8 cellular contexts compared by ENCODE assay signal in the genomic region with DNA sequence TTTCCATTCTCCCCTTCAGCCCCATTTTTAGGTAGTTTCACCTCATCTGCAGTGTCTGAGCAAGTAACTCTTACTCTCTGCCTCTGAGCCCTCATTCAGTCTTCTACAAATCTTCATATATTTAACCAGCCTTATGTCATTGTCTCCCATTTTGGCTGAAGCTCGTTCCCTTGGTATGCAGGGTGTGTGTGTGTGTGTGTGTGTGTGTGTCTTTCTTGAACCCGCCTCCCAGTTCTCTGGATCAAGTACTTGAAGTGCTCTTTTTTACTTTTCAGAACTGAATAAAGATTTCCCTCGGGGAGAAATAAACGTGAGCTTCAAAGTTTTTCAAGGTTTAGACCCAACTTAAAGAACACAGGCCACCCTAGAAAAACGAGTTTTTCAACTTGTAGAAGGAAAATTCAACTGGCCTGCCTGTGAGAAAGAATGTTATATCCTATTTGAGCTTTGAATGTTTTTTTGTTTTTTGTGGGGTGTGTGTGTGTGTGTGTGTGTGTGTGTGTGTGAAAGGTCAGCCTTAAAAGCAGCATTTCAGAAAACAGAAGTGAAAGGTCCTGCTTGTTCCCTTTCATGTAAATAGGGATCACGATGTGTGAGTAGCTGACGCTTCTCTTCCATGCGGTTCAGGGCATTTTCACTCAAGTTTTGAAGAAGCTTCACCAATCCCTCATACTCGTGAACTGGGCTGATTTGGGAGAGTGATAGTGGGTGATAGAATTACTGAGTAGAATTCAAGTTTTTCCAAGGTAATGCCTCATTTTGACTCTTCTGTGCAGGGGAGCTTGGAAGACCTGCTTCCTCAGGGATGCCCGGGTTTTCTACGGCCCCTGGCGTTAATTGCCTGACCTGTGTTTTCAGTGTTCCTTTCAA. TPM values are rescaled to one million over a fixed set of nuclear protein-coding genes. Genes with fewer than 3 reads are reported as not detected.
A peak's percentile ranks its signal among the peaks of the same experiment; 100 is the strongest.
DNase-seq lines count a peak whose midpoint lies in the region; ATAC-seq, FAIRE-seq and TF ChIP-seq lines count a peak whose summit lies in the region.

No MANE protein-coding gene starts in this region.

- peak overlapping the region; percentile 71 for H3K27ac Mint-ChIP-seq in astrocyte (ENCODE audit: unreplicated experiment)

- H3K36me3 ChIP-seq in astrocyte (ENCODE audit: insufficient read depth, low read length) (peaks cover 32% of the 10 kb centered on the region), mesenchymal stem cell (ENCODE audit: control insufficient read depth in 1 of 2, insufficient read depth in 2 of 2, low read depth in 1 of 2, low read length in 2 of 2) (peaks cover 35 to 37% of the 10 kb centered on the region in 2 experiments), WERI-Rb-1 (peaks cover 34% of the 10 kb centered on the region)

- no peak overlapping the region for H3K4me2 ChIP-seq in astrocyte (ENCODE audit: low read length)
- H3K4me2 ChIP-seq in mesenchymal stem cell (ENCODE audit: low read length, poor library complexity, severe bottlenecking), result no peak overlapping the region

- H3K9ac ChIP-seq in astrocyte (ENCODE audit: low read length) (no peak overlapping the region), mesenchymal stem cell (ENCODE audit: low read length) (peak overlapping the region; percentile 82)

- no peak overlapping the region for H3K4me3 Mint-ChIP-seq in astrocyte (ENCODE audit: unreplicated experiment)

- FAIRE-seq in astrocyte (lab: Jason Lieb, UNC), result no peak
- FAIRE-seq in D721Med (lab: Jason Lieb, UNC), result no peak

- H4K20me1 ChIP-seq in astrocyte (ENCODE audit: insufficient read depth, low read length), result peaks cover 9% of the 10 kb centered on the region

- peaks cover 23% of the 10 kb centered on the region for H3K4me1 Mint-ChIP-seq in astrocyte (ENCODE audit: low read depth, unreplicated experiment)

- 90% methylated on average over 12 of the region's 12 CpGs for WGBS in mesenchymal stem cell

- no peak overlapping the region for H2BK12ac ChIP-seq in mesenchymal stem cell (ENCODE audit: low read length in 2 of 2)

- DNase-seq in astrocyte (ENCODE audit: low read depth) (no peak), mesenchymal stem cell (no peak), WERI-Rb-1 (no peak), glomerular visceral epithelial cell (ENCODE audit: extremely low spot score) (no peak), GOT3 (lab: John Stamatoyannopoulos, UW) (no peak), D721Med (ENCODE audit: insufficient read length, low spot score) (no peak)

- peak; percentile 51 for ATAC-seq in GM19043 (IDR thresholded peaks at IDR 0.05; ENCODE audit: low read depth, unreplicated experiment)
- peak; percentile 71 for ATAC-seq in HG03103 (IDR thresholded peaks at IDR 0.05; ENCODE audit: low read depth, unreplicated experiment)

- H2AFZ ChIP-seq in astrocyte (ENCODE audit: low read depth, low read length), result no peak overlapping the region
- H2AFZ ChIP-seq in mesenchymal stem cell (ENCODE audit: low read depth, low read length), result no peak overlapping the region

- no peak overlapping the region for H3K14ac ChIP-seq in mesenchymal stem cell (ENCODE audit: low read length in 2 of 2)

- no peak overlapping the region for H3K18ac ChIP-seq in mesenchymal stem cell (ENCODE audit: low read depth in 1 of 2, low read length in 2 of 2)

- no peaks in the 10 kb centered on the region for H3K27me3 Mint-ChIP-seq in astrocyte (ENCODE audit: low read depth, unreplicated experiment)

- no peak overlapping the region for H3K23ac ChIP-seq in mesenchymal stem cell (ENCODE audit: low read length in 2 of 2)

- no peak overlapping the region for H3K27ac ChIP-seq in astrocyte (ENCODE audit: low read depth, low read length)
- H3K27ac ChIP-seq in mesenchymal stem cell (ENCODE audit: low read length, poor library complexity, severe bottlenecking), result no peak overlapping the region
- H3K27ac ChIP-seq in WERI-Rb-1, result no peak overlapping the region

- TF ChIP-seq CTCF in astrocyte (IDR thresholded peaks at IDR 0.05; ENCODE audit: insufficient read depth, low read depth, low read length) (no peak), WERI-Rb-1 (IDR thresholded peaks at IDR 0.05; ENCODE audit: low read depth, low read length) (no peak), D721Med (IDR thresholded peaks at IDR 0.05; ENCODE audit: insufficient read depth, missing control alignments) (no peak)

- H3K4me1 ChIP-seq in astrocyte (ENCODE audit: insufficient read depth, low read length) (no peaks in the 10 kb centered on the region), mesenchymal stem cell (ENCODE audit: control insufficient read depth, insufficient read depth, low read depth, low read length) (peaks cover 4% of the 10 kb centered on the region)

- no peak overlapping the region for H3K4ac ChIP-seq in mesenchymal stem cell (ENCODE audit: low read depth in 1 of 2, low read length in 2 of 2)

- no peak overlapping the region for H4K8ac ChIP-seq in mesenchymal stem cell (ENCODE audit: low read length)

- H4K91ac ChIP-seq in mesenchymal stem cell (ENCODE audit: low read length), result no peak overlapping the region

- peaks cover 16% of the 10 kb centered on the region for H3K79me1 ChIP-seq in mesenchymal stem cell (replicated peaks; ENCODE audit: low read length, poor library complexity, severe bottlenecking)

- H3K36me3 Mint-ChIP-seq in astrocyte (ENCODE audit: low read depth, unreplicated experiment), result peaks cover 20% of the 10 kb centered on the region

- no peak overlapping the region for H2AK5ac ChIP-seq in mesenchymal stem cell (ENCODE audit: low read length, severe bottlenecking)

- H3K79me2 ChIP-seq in astrocyte (ENCODE audit: insufficient read depth, low read length), result no peaks in the 10 kb centered on the region

- no peak overlapping the region for H2BK120ac ChIP-seq in mesenchymal stem cell (ENCODE audit: low read depth, low read length)

- H3K4me3 ChIP-seq in astrocyte (ENCODE audit: insufficient read depth, low read depth, low read length) (no peak overlapping the region), mesenchymal stem cell (ENCODE audit: insufficient read depth in 1 of 2, low read depth in 1 of 2, low read length in 2 of 2) (peak overlapping the region in 1 of 2 experiments; percentile 55), WERI-Rb-1 (ENCODE audit: low read depth, low read length) (no peak overlapping the region)

- H2BK5ac ChIP-seq in mesenchymal stem cell (ENCODE audit: low read depth, low read length, poor library complexity, severe bottlenecking), result no peak overlapping the region

- no peaks in the 10 kb centered on the region for H3K9me3 ChIP-seq in astrocyte (ENCODE audit: insufficient read depth, low read depth, low read length)
- no peaks in the 10 kb centered on the region for H3K9me3 ChIP-seq in mesenchymal stem cell (ENCODE audit: control insufficient read depth, low read length)
- H3K9me3 ChIP-seq in WERI-Rb-1 (ENCODE audit: severe bottlenecking), result no peaks in the 10 kb centered on the region

- no peak overlapping the region for H2BK15ac ChIP-seq in mesenchymal stem cell (ENCODE audit: low read depth, poor library complexity, severe bottlenecking)

- H3K9me3 Mint-ChIP-seq in astrocyte (ENCODE audit: unreplicated experiment), result no peaks in the 10 kb centered on the region

- H3K27me3 ChIP-seq in astrocyte (ENCODE audit: insufficient read depth, low read length) (no peaks in the 10 kb centered on the region), mesenchymal stem cell (ENCODE audit: control insufficient read depth in 1 of 2, insufficient read depth in 1 of 2, low read length in 2 of 2) (no peaks in the 10 kb centered on the region), WERI-Rb-1 (ENCODE audit: insufficient read depth, low read depth, severe bottlenecking) (no peaks in the 10 kb centered on the region)

RNA-seq across cellular contexts. Expression of a gene that starts 50.6 kb away (rescaled TPM):
- total RNA-seq in astrocyte, result 0.23 and 0.60 TPM in 2 replicates
- 0.36 TPM for polyA plus RNA-seq in mesenchymal stem cell (2013, experiment 1 of 2)
- 0.25 TPM for polyA plus RNA-seq in mesenchymal stem cell (2013, experiment 2 of 2)
